Comparison of ENCODE assay signal across 9 cellular contexts in genomic region chr1:156337888-156338179, GRCh38. TPM values are rescaled to one million over a fixed set of nuclear protein-coding genes. Genes with fewer than 3 reads are reported as not detected.
A peak's percentile ranks its signal among the peaks of the same experiment; 100 is the strongest.
DNase-seq lines count a peak whose midpoint lies in the region; ATAC-seq and TF ChIP-seq lines count a peak whose summit lies in the region.
"Had no signal": no experiment of that assay in that cellular context is flagged by ENCODE, and none has a peak within 500 bp of the region (broad histone marks: within the 10 kb centered on the region; RNA-seq: fewer than 3 reads in every experiment).

No MANE protein-coding gene starts in this region.

- intact Hi-C loops in sciatic nerve (cut with DNase I) = no loop called here

- TF ChIP-seq CTCF in WI38 (IDR thresholded peaks at IDR 0.05; ENCODE audit: low read depth, low read length) = no peak
- no peak for TF ChIP-seq CTCF in foreskin fibroblast (IDR thresholded peaks at IDR 0.05; ENCODE audit: low read depth, low read length)

- DNase-seq in NCI-H1092 (lab: John Stamatoyannopoulos, UW) = peak; percentile 38
- DNase-seq in NCI-H1092 treated with DMSO at 0.1 percent for 48 hours (lab: John Stamatoyannopoulos, UW) = no peak
- DNase-seq in foreskin fibroblast = no peak
- no peak for DNase-seq in sciatic nerve (ENCODE audit: low spot score)

- H3K4me3 ChIP-seq in WI38 (ENCODE audit: low read depth, low read length) = peak overlapping the region; percentile 98
- H3K4me3 ChIP-seq in foreskin fibroblast (ENCODE audit: low read depth in 1 of 2, low read length in 2 of 2) = peak overlapping the region; percentile 72 to 75

- ATAC-seq in sciatic nerve (peak; percentile 32), GM21737 (IDR thresholded peaks at IDR 0.05; ENCODE audit: unreplicated experiment) (no peak), esophagus mucosa (no peak), GM21786 (IDR thresholded peaks at IDR 0.05; ENCODE audit: unreplicated experiment) (no peak)

RNA-seq across cellular contexts. Expression of gene CCT3, which starts 0.3 kb away (rescaled TPM):
- 98.6 TPM for total RNA-seq in sciatic nerve
- total RNA-seq in esophagus mucosa = 178 TPM

RNA-seq across cellular contexts. Expression of gene TSACC, which starts 0.5 kb away (rescaled TPM):
- not detected for total RNA-seq in sciatic nerve
- total RNA-seq in esophagus mucosa = 0.80 TPM
- total RNA-seq: subcutaneous adipose tissue had no signal

RNA-seq across cellular contexts. Expression of gene RHBG, which starts 31.2 kb away (rescaled TPM):
- total RNA-seq in sciatic nerve = not detected
- 1.7 TPM for total RNA-seq in esophagus mucosa
- total RNA-seq: subcutaneous adipose tissue had no signal

RNA-seq across cellular contexts. Expression of gene VHLL, which starts 38.7 kb away (rescaled TPM):
- total RNA-seq in sciatic nerve (not detected), esophagus mucosa (not detected)
- total RNA-seq: subcutaneous adipose tissue had no signal

RNA-seq across cellular contexts. Expression of gene GLMP, which starts 42.4 kb away (rescaled TPM):
- total RNA-seq in sciatic nerve = 39.0 TPM
- total RNA-seq in esophagus mucosa = 22.5 TPM
